13 cellular contexts compared by ENCODE assay signal in the genomic region with DNA sequence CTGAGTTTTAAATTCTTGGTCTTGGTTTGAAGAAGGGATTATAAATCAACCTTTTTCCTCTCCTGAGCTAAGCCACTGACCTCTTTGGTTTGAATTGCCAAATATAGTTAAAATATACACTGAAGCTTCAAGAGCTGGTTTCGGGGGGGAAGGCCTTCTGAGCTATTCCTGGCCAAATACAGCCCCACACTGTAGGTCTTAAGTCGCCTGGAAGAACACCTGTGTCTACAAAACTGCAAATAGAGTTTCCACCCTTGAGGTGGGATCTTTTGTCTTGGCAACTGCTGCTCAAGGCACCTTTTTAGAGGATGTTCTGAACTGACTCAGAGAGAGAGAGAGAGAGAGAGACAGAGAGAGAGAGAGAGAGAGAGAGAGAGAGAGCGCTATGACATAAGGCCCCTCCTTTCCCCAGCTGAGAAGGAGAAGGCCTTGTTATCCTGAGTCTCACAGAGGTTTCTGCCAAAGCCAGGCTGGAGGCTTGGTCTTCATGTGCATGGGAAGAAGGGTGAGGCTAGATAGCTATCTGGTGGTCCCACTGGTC. TPM values are rescaled to one million over a fixed set of nuclear protein-coding genes. Genes with fewer than 3 reads are reported as not detected.
DNase-seq lines count a peak whose midpoint lies in the region; ATAC-seq, FAIRE-seq and TF ChIP-seq lines count a peak whose summit lies in the region.
"Had no signal": no experiment of that assay in that cellular context is flagged by ENCODE, and none has a peak within 500 bp of the region (broad histone marks: within the 10 kb centered on the region; RNA-seq: fewer than 3 reads in every experiment).

No MANE protein-coding gene starts in this region.

- no peak overlapping the region for H3K4me2 ChIP-seq in parathyroid adenoma (ENCODE audit: low read length)

- no peak overlapping the region for H3K4me3 ChIP-seq in GM06990 (replicated peaks; ENCODE audit: low read depth, low read length)
- no peak overlapping the region for H3K4me3 ChIP-seq in bronchial epithelial cell (ENCODE audit: low read depth, low read length)
- no peak overlapping the region for H3K4me3 ChIP-seq in parathyroid adenoma (ENCODE audit: low read depth, low read length)

- FAIRE-seq in bronchial epithelial cell (lab: Jason Lieb, UNC) (no peak), urothelium cell line (lab: Jason Lieb, UNC) (no peak)

- H3K9ac ChIP-seq in parathyroid adenoma, result no peak overlapping the region

- H3K27me3 ChIP-seq in GM06990 (replicated peaks; ENCODE audit: control insufficient read depth, insufficient read depth, low read length), result peaks cover 2% of the 10 kb centered on the region
- no peaks in the 10 kb centered on the region for H3K27me3 ChIP-seq in bronchial epithelial cell (ENCODE audit: control insufficient read depth, insufficient read depth, low read length)
- no peaks in the 10 kb centered on the region for H3K27me3 ChIP-seq in parathyroid adenoma (ENCODE audit: control insufficient read depth, insufficient read depth, low read length)

- TF ChIP-seq CTCF in GM06990 (IDR thresholded peaks at IDR 0.05; ENCODE audit: insufficient read depth, low read length, poor library complexity, severe bottlenecking) (no peak), bronchial epithelial cell (IDR thresholded peaks at IDR 0.05; ENCODE audit: insufficient read depth, low read length, severe bottlenecking) (no peak), parathyroid adenoma (IDR thresholded peaks at IDR 0.05) (no peak)

- H3K9me3 ChIP-seq in parathyroid adenoma (ENCODE audit: control insufficient read depth, low read length), result no peaks in the 10 kb centered on the region

- H2AFZ ChIP-seq in parathyroid adenoma, result peak overlapping the region; percentile 5

- ATAC-seq in HG03025 (IDR thresholded peaks at IDR 0.05; ENCODE audit: low FRiP score, unreplicated experiment), result peak; percentile 30
- no peak for ATAC-seq in HG02885 (IDR thresholded peaks at IDR 0.05; ENCODE audit: poor library complexity, unreplicated experiment)
- ATAC-seq in GM18873 (IDR thresholded peaks at IDR 0.05; ENCODE audit: low FRiP score, unreplicated experiment), result no peak
- ATAC-seq: sciatic nerve had no signal

- no peak overlapping the region for H3K27ac ChIP-seq in parathyroid adenoma

- no peaks in the 10 kb centered on the region for H3K79me2 ChIP-seq in parathyroid adenoma

- DNase-seq in GM06990 (ENCODE audit: extremely low read depth, insufficient read length) (peak; percentile 52), bronchial epithelial cell (ENCODE audit: low read depth) (peak; percentile 41), HuH-7 (ENCODE audit: low spot score) (no peak), urothelium cell line (ENCODE audit: low spot score) (no peak)
- DNase-seq: GOT3; NCI-H1048; NK-92 treated with Interleukin-12 subunit alpha and Interleukin-12 subunit beta, amount 100 ng/mL, for 24 hours; T1000 had no signal

- H3K4me1 ChIP-seq in parathyroid adenoma, result peaks cover 8% of the 10 kb centered on the region

- H3K36me3 ChIP-seq in GM06990 (ENCODE audit: control insufficient read depth, insufficient read depth, low read length) (no peaks in the 10 kb centered on the region), bronchial epithelial cell (ENCODE audit: control insufficient read depth, insufficient read depth, low read length) (peaks cover 11% of the 10 kb centered on the region), parathyroid adenoma (ENCODE audit: control insufficient read depth, insufficient read depth, low read length) (no peaks in the 10 kb centered on the region)

RNA-seq across cellular contexts. Expression of a gene that starts 5.5 kb away (rescaled TPM):
- total RNA-seq in bronchial epithelial cell, result 169 and 210 TPM in 2 replicates

RNA-seq across cellular contexts. Expression of a gene that starts 16.4 kb away (rescaled TPM):
- 24.0 and 25.3 TPM in 2 replicates for total RNA-seq in bronchial epithelial cell

Comparison
In these comparisons a context has a peak if more than half of its experiments do, and no peak if none do; other contexts are left out.
1. DNase-seq: peak in GM06990 (single experiment) and bronchial epithelial cell (single experiment); none in HuH-7 (single experiment) and urothelium cell line (single experiment).